In genomic region chr5:154475613-154476342, GRCh38 we compare ENCODE assay signal across 10 cellular contexts. TPM values are rescaled to one million over a fixed set of nuclear protein-coding genes. Genes with fewer than 3 reads are reported as not detected.
DNase-seq lines count a peak whose midpoint lies in the region; ATAC-seq and TF ChIP-seq lines count a peak whose summit lies in the region.
"Had no signal": no experiment of that assay in that cellular context is flagged by ENCODE, and none has a peak within 500 bp of the region (broad histone marks: within the 10 kb centered on the region; RNA-seq: fewer than 3 reads in every experiment).

No MANE protein-coding gene starts in this region.

- no peak overlapping the region for H3K4me3 Mint-ChIP-seq in T-helper 2 cell treated with Interferon-gamma antibody and Interleukin-4, amounts not matched to agents 5 μg/mL and 100 μg/mL, for 36 hours

- TF ChIP-seq POLR2A in sigmoid colon (IDR thresholded peaks at IDR 0.05), result no peak

- peak; percentile 4 for ATAC-seq in SK-N-SH treated with all-trans-retinoic acid at 6 μM for 48 hours
- ATAC-seq in GM18870 (IDR thresholded peaks at IDR 0.05; ENCODE audit: unreplicated experiment), result no peak
- no peak for ATAC-seq in HG03460 (IDR thresholded peaks at IDR 0.05; ENCODE audit: unreplicated experiment)
- no peak for ATAC-seq in upper lobe of right lung

- no peak for DNase-seq in T-helper 2 cell treated with Interferon-gamma antibody and Interleukin-4, amounts not matched to agents 5 μg/mL and 100 μg/mL, for 36 hours (ENCODE audit: low spot score)
- DNase-seq in T-helper 2 cell (no peak), hepatocyte (ENCODE audit: low spot score) (no peak), sigmoid colon (peak; percentile 81), upper lobe of right lung (no peak)
- DNase-seq: stimulated activated CD4-positive, alpha-beta T cell treated with anti-CD3 and anti-CD28 coated beads, Interleukin-4, amount 100 ng/mL, for 24 hours had no signal

- H3K9me2 ChIP-seq in hepatocyte (replicated peaks; ENCODE audit: insufficient read depth), result no peaks in the 10 kb centered on the region

- H3K9me3 Mint-ChIP-seq in T-helper 2 cell treated with Interferon-gamma antibody and Interleukin-4, amounts not matched to agents 5 μg/mL and 100 μg/mL, for 36 hours, result no peaks in the 10 kb centered on the region

- H3K36me3 Mint-ChIP-seq in T-helper 2 cell treated with Interferon-gamma antibody and Interleukin-4, amounts not matched to agents 5 μg/mL and 100 μg/mL, for 36 hours (ENCODE audit: low read depth), result peaks cover 6% of the 10 kb centered on the region

- peak overlapping the region; percentile 15 for H3K4me3 ChIP-seq in hepatocyte
- peak overlapping the region; percentile 70 to 77 (median 72) for H3K4me3 ChIP-seq in sigmoid colon
- H3K4me3 ChIP-seq in upper lobe of right lung, result no peak overlapping the region

- H3K9me3 ChIP-seq in hepatocyte (ENCODE audit: low read depth) (no peaks in the 10 kb centered on the region), sigmoid colon (no peaks in the 10 kb centered on the region), upper lobe of right lung (no peaks in the 10 kb centered on the region)

- WGBS in hepatocyte (ENCODE audit: low lambda C conversion rate, missing lambda C conversion rate), result 3% methylated on average over 41 of the region's 45 CpGs
- 2 to 5% methylated on average over 45 of the region's 45 CpGs for WGBS in sigmoid colon, 2 donors

- peaks cover 35% of the 10 kb centered on the region for H3K4me1 ChIP-seq in hepatocyte (ENCODE audit: insufficient read depth)
- H3K4me1 ChIP-seq in sigmoid colon, result peaks cover 0 to 70% (median 60%) of the 10 kb centered on the region in 4 donors
- H3K4me1 ChIP-seq in upper lobe of right lung, result peaks cover 50% of the 10 kb centered on the region

- H3K79me2 ChIP-seq in hepatocyte, result peaks cover 25% of the 10 kb centered on the region

- no peak for TF ChIP-seq EP300 in sigmoid colon (IDR thresholded peaks at IDR 0.05)

- no peak overlapping the region for H3K27ac ChIP-seq in hepatocyte
- H3K27ac ChIP-seq in sigmoid colon, result peak overlapping the region in 3 of 4 donors; percentile 91 to 96 (median 94)
- no peak overlapping the region for H3K27ac ChIP-seq in upper lobe of right lung

- no peak overlapping the region for H2AFZ ChIP-seq in hepatocyte

- peak overlapping the region; percentile 83 for H3K4me2 ChIP-seq in hepatocyte

- TF ChIP-seq CTCF in hepatocyte (IDR thresholded peaks at IDR 0.05; ENCODE audit: poor library complexity) (no peak), sigmoid colon (IDR thresholded peaks at IDR 0.05) (no peak), upper lobe of right lung (IDR thresholded peaks at IDR 0.05) (no peak)

- H3K36me3 ChIP-seq in hepatocyte (replicated peaks; ENCODE audit: insufficient read depth, low read depth) (no peaks in the 10 kb centered on the region), sigmoid colon (no peaks in the 10 kb centered on the region), upper lobe of right lung (no peaks in the 10 kb centered on the region)

- intact Hi-C loops in sigmoid colon (cut with DNase I), result loop anchor here (2.0 to 5.0 kb wide), 2 partner anchors 279 to 382 kb away; partner anchors contain the start of genes CNOT8 and LARP1
- intact Hi-C loops in upper lobe of right lung (cut with DNase I), result no loop called here

- H3K27me3 ChIP-seq in hepatocyte (peaks cover 99% of the 10 kb centered on the region), sigmoid colon (peaks cover 0 to 61% (median 9%) of the 10 kb centered on the region in 3 donors), upper lobe of right lung (peaks cover 100% of the 10 kb centered on the region)

- peaks cover 87% of the 10 kb centered on the region for H3K27me3 Mint-ChIP-seq in T-helper 2 cell treated with Interferon-gamma antibody and Interleukin-4, amounts not matched to agents 5 μg/mL and 100 μg/mL, for 36 hours (ENCODE audit: low read depth)

- peak overlapping the region; percentile 28 for H3K27ac Mint-ChIP-seq in T-helper 2 cell treated with Interferon-gamma antibody and Interleukin-4, amounts not matched to agents 5 μg/mL and 100 μg/mL, for 36 hours

- H4K20me1 ChIP-seq in hepatocyte (ENCODE audit: insufficient read depth, poor library complexity, severe bottlenecking), result peaks cover 20% of the 10 kb centered on the region

- H3K4me1 Mint-ChIP-seq in T-helper 2 cell treated with Interferon-gamma antibody and Interleukin-4, amounts not matched to agents 5 μg/mL and 100 μg/mL, for 36 hours (ENCODE audit: low read depth), result peaks cover 20% of the 10 kb centered on the region

TF ChIP-seq in SK-N-SH treated with all-trans-retinoic acid at 6 μM for 48 hours, 23 proteins besides CTCF, POLR2A, EP300 and RAD21:
- TF ChIP-seq OSR1 (CRISPR knock-in tag; IDR thresholded peaks at IDR 0.05), result no peak
- TF ChIP-seq SNAI2 (CRISPR knock-in tag; IDR thresholded peaks at IDR 0.05), result no peak
- TF ChIP-seq ZNF565 (CRISPR knock-in tag; conservative IDR thresholded peaks at IDR 0.05; ENCODE audit: low read depth), result no peak
- TF ChIP-seq BACH2 (CRISPR knock-in tag; IDR thresholded peaks at IDR 0.05; ENCODE audit: borderline replicate concordance), result no peak
- no peak for TF ChIP-seq CSDC2 (CRISPR knock-in tag; IDR thresholded peaks at IDR 0.05)
- no peak for TF ChIP-seq ESRRG (CRISPR knock-in tag; IDR thresholded peaks at IDR 0.05)
- TF ChIP-seq ZNF8 (CRISPR knock-in tag; IDR thresholded peaks at IDR 0.05), result no peak
- no peak for TF ChIP-seq ZNF70 (CRISPR knock-in tag; IDR thresholded peaks at IDR 0.05)
- no peak for TF ChIP-seq TCF4 (CRISPR knock-in tag; IDR thresholded peaks at IDR 0.05; ENCODE audit: borderline replicate concordance)
- no peak for TF ChIP-seq PPARA (CRISPR knock-in tag; IDR thresholded peaks at IDR 0.05; ENCODE audit: borderline replicate concordance)
- TF ChIP-seq ISL1 (CRISPR knock-in tag; IDR thresholded peaks at IDR 0.05), result no peak
- TF ChIP-seq TOX (CRISPR knock-in tag; IDR thresholded peaks at IDR 0.05; ENCODE audit: borderline replicate concordance), result no peak
- no peak for TF ChIP-seq GLIS3 (CRISPR knock-in tag; IDR thresholded peaks at IDR 0.05)
- TF ChIP-seq PATZ1 (CRISPR knock-in tag; IDR thresholded peaks at IDR 0.05; ENCODE audit: borderline replicate concordance), result no peak
- no peak for TF ChIP-seq ZC3H10 (CRISPR knock-in tag; IDR thresholded peaks at IDR 0.05)

RNA-seq across cellular contexts. Expression of gene HAND1, which starts 2.2 kb away (rescaled TPM):
- total RNA-seq in hepatocyte (35.6 and 39.2 TPM in 2 replicates), sigmoid colon (10 to 100 TPM; 45.6 to 69.2 (median 48.9) TPM), upper lobe of right lung (not detected)
- polyA plus RNA-seq in hepatocyte (118 and 168 TPM in 2 replicates), sigmoid colon (1 to 10 TPM in 2 of 3 donors, not detected in 1; 2.4 to 6.8 TPM)
- polyA plus RNA-seq: AG04450 had no signal

RNA-seq across cellular contexts. Expression of gene SAP30L, which starts 30.0 kb away (rescaled TPM):
- total RNA-seq in hepatocyte, result 21.6 and 43.7 TPM in 2 replicates
- 39.4 and 45.6 TPM in 2 replicates for polyA plus RNA-seq in hepatocyte
- 10 to 100 TPM; 36.0 to 51.7 (median 42.9) TPM for total RNA-seq in sigmoid colon
- 10 to 100 TPM; 17.8 to 27.6 (median 24.5) TPM for polyA plus RNA-seq in sigmoid colon
- 43.2 TPM for total RNA-seq in upper lobe of right lung

Comparison
In these comparisons a context has a peak if more than half of its experiments do, and no peak if none do; other contexts are left out.
1. H3K27ac ChIP-seq: peak in sigmoid colon (3 of 4); none in hepatocyte (single experiment) and upper lobe of right lung (single experiment).
2. RNA of gene HAND1, which starts 2.2 kb away (total RNA-seq): 45.6 to 69.2 TPM in sigmoid colon and 35.6 to 39.2 TPM in hepatocyte; not detected in upper lobe of right lung (single experiment); every median in the first group is over 10 times any median in the second.